In genomic region chr4:123346944-123347343, GRCh38 we compare ENCODE assay signal across 18 cellular contexts. TPM values are rescaled to one million over a fixed set of nuclear protein-coding genes. Genes with fewer than 3 reads are reported as not detected.
DNase-seq lines count a peak whose midpoint lies in the region; ATAC-seq and TF ChIP-seq lines count a peak whose summit lies in the region.
"Had no signal": no experiment of that assay in that cellular context is flagged by ENCODE, and none has a peak within 500 bp of the region (broad histone marks: within the 10 kb centered on the region; RNA-seq: fewer than 3 reads in every experiment).

No MANE protein-coding gene starts in this region.

- peaks cover 56% of the 10 kb centered on the region for H3K4me1 Mint-ChIP-seq in nephron progenitor cell

- no peak overlapping the region for H3K4me3 Mint-ChIP-seq in nephron progenitor cell
- H3K4me3 Mint-ChIP-seq: CD4-positive, alpha-beta T cell had no signal

- peak; percentile 44 for ATAC-seq in GM18870 (IDR thresholded peaks at IDR 0.05; ENCODE audit: unreplicated experiment)
- peak; percentile 53 for ATAC-seq in HG02571 (IDR thresholded peaks at IDR 0.05; ENCODE audit: unreplicated experiment)
- peak; percentile 71 for ATAC-seq in HG03432 (IDR thresholded peaks at IDR 0.05; ENCODE audit: unreplicated experiment)
- no peak for ATAC-seq in GM21528 (IDR thresholded peaks at IDR 0.05; ENCODE audit: low FRiP score, unreplicated experiment)

- no peaks in the 10 kb centered on the region for H3K36me3 Mint-ChIP-seq in nephron progenitor cell (ENCODE audit: low read depth)

- no peaks in the 10 kb centered on the region for H3K27me3 Mint-ChIP-seq in nephron progenitor cell (ENCODE audit: low read depth, poor library complexity)
- H3K27me3 Mint-ChIP-seq: CD4-positive, alpha-beta T cell had no signal

- DNase-seq in nephron progenitor cell (no peak), mesenteric fat pad (ENCODE audit: low spot score) (no peak), amygdala (lab: John Stamatoyannopoulos, UW) (no peak), GM19238 (ENCODE audit: insufficient read length, low spot score) (no peak)
- DNase-seq: AML-193; CD4-positive, alpha-beta T cell; DND-41; GDM1; IMR-90; NCI-H1436 treated with DMSO at 0.1 percent for 48 hours; NCI-H2227 treated with DMSO at 0.1 percent for 48 hours; NCI-H526; OCI-M1; SW 1271 had no signal

- H3K9me3 Mint-ChIP-seq in nephron progenitor cell: no peaks in the 10 kb centered on the region
- H3K9me3 Mint-ChIP-seq: CD4-positive, alpha-beta T cell had no signal

- H3K27ac Mint-ChIP-seq in nephron progenitor cell: peak overlapping the region; percentile 88
- H3K27ac Mint-ChIP-seq: CD4-positive, alpha-beta T cell had no signal

- TF ChIP-seq CTCF in nephron progenitor cell (IDR thresholded peaks at IDR 0.05): no peak

RNA-seq across cellular contexts. Expression of gene SPRY1, which starts 49.7 kb away (rescaled TPM):
- total RNA-seq in mesenteric fat pad: 343 TPM
